Comparison of ENCODE assay signal across 8 cellular contexts in genomic region chr14:77459072-77459723, GRCh38. TPM values are rescaled to one million over a fixed set of nuclear protein-coding genes. Genes with fewer than 3 reads are reported as not detected.
DNase-seq lines count a peak whose midpoint lies in the region; ATAC-seq, FAIRE-seq and TF ChIP-seq lines count a peak whose summit lies in the region.

No MANE protein-coding gene starts in this region.

- H3K4me3 ChIP-seq in SJSA1 (peak overlapping the region; percentile 72), right atrium auricular region (peak overlapping the region; percentile 74 to 82), psoas muscle (peak overlapping the region; percentile 99), aorta (ENCODE audit: low read length in 2 of 2) (peak overlapping the region; percentile 70 to 89)

- no peak for TF ChIP-seq EP300 in Ishikawa (IDR thresholded peaks at IDR 0.05; ENCODE audit: borderline replicate concordance)

- no peak for FAIRE-seq in D721Med (lab: Jason Lieb, UNC)

- no peaks in the 10 kb centered on the region for H3K27me3 ChIP-seq in SJSA1 (replicated peaks)
- H3K27me3 ChIP-seq in right atrium auricular region, result no peaks in the 10 kb centered on the region
- H3K27me3 ChIP-seq in psoas muscle (ENCODE audit: insufficient read depth in 3 of 3, low read length in 2 of 3), result no peaks in the 10 kb centered on the region
- no peaks in the 10 kb centered on the region for H3K27me3 ChIP-seq in aorta (ENCODE audit: control insufficient read depth in 1 of 2, insufficient read depth in 2 of 2, low read length in 1 of 2)

- ATAC-seq in activated naive CD4-positive, alpha-beta T cell treated with anti-CD3 and anti-CD28 coated beads, Interleukin-2, amount 50 U/mL, for 72 hours, result no peak
- ATAC-seq in psoas muscle (no peak), aorta (ENCODE audit: low FRiP score) (no peak), HG03196 (IDR thresholded peaks at IDR 0.05; ENCODE audit: unreplicated experiment) (no peak)

- TF ChIP-seq CTCF in D721Med (IDR thresholded peaks at IDR 0.05; ENCODE audit: insufficient read depth, missing control alignments) (peak; percentile 73), right atrium auricular region (IDR thresholded peaks at IDR 0.05) (peak; percentile 22 to 63), psoas muscle (IDR thresholded peaks at IDR 0.05) (peak; percentile 52)

- H3K9me3 ChIP-seq in SJSA1 (replicated peaks) (no peaks in the 10 kb centered on the region), right atrium auricular region (no peaks in the 10 kb centered on the region), psoas muscle (no peaks in the 10 kb centered on the region), aorta (ENCODE audit: control insufficient read depth, low read length) (no peaks in the 10 kb centered on the region)

- H3K27ac ChIP-seq in SJSA1, result no peak overlapping the region
- H3K27ac ChIP-seq in right atrium auricular region, result no peak overlapping the region
- peak overlapping the region; percentile 85 for H3K27ac ChIP-seq in psoas muscle
- H3K27ac ChIP-seq in aorta (ENCODE audit: low read depth in 1 of 2, low read length in 2 of 2), result no peak overlapping the region

- H3K9me3 Mint-ChIP-seq in activated naive CD4-positive, alpha-beta T cell treated with anti-CD3 and anti-CD28 coated beads, Interleukin-2, amount 50 U/mL, for 72 hours, result no peaks in the 10 kb centered on the region

- intact Hi-C loops in psoas muscle (cut with DNase I), result loop anchor here (5.0 to 10.0 kb wide), 5 partner anchors 82 to 248 kb away; partner anchors contain the start of genes ALKBH1 (in 2 of the 2), GSTZ1 (in 2 of the 2), POMT2 (in 2 of the 2) and SLIRP (in 2 of the 2)
- intact Hi-C loops in aorta (cut with DNase I), result loop anchor here (2.0 to 10.0 kb wide), 6 partner anchors 88 to 248 kb away; partner anchors contain the start of genes GSTZ1 (in 2 of the 2), POMT2 (in 2 of the 2), SPTLC2 (in 2 of the 2) and ALKBH1 (in 1 of the 2)

- peaks cover 49 to 52% of the 10 kb centered on the region in 2 donors for H3K36me3 Mint-ChIP-seq in activated naive CD4-positive, alpha-beta T cell treated with anti-CD3 and anti-CD28 coated beads, Interleukin-2, amount 50 U/mL, for 72 hours

- peak overlapping the region; percentile 93 to 100 for H3K27ac Mint-ChIP-seq in activated naive CD4-positive, alpha-beta T cell treated with anti-CD3 and anti-CD28 coated beads, Interleukin-2, amount 50 U/mL, for 72 hours

- 37 to 43% (median 39%) methylated on average over 13 of the region's 13 CpGs for WGBS in psoas muscle, 3 donors
- WGBS in aorta, 2 donors, result 30 to 34% methylated on average over 13 of the region's 13 CpGs

- DNase-seq in D721Med (ENCODE audit: insufficient read length, low spot score) (no peak), SJSA1 (ENCODE audit: low read depth in 1 of 2, low spot score in 2 of 2) (peak; percentile 36 to 56), right atrium auricular region (ENCODE audit: low spot score) (peak; percentile 73), psoas muscle (peak in 1 of 2 donors; percentile 28), aorta (peak in 1 of 2 donors; percentile 60)
- DNase-seq in activated naive CD4-positive, alpha-beta T cell treated with anti-CD3 and anti-CD28 coated beads, Interleukin-2, amount 50 U/mL, for 72 hours (ENCODE audit: low spot score in 2 of 2), result peak in 1 of 2 donors; percentile 79

- H3K36me3 ChIP-seq in SJSA1, result peaks cover 51% of the 10 kb centered on the region
- H3K36me3 ChIP-seq in right atrium auricular region, result peaks cover 46% of the 10 kb centered on the region
- peaks cover 8 to 49% of the 10 kb centered on the region in 2 donors for H3K36me3 ChIP-seq in psoas muscle (ENCODE audit: insufficient read depth in 1 of 2, low read depth in 1 of 2)
- H3K36me3 ChIP-seq in aorta (ENCODE audit: control insufficient read depth in 1 of 2, insufficient read depth in 2 of 2, low read length in 1 of 2), result peaks cover 6 to 7% of the 10 kb centered on the region in 2 donors

- peaks cover 12% of the 10 kb centered on the region for H3K4me1 ChIP-seq in SJSA1 (replicated peaks)
- H3K4me1 ChIP-seq in right atrium auricular region, result peaks cover 0 to 21% of the 10 kb centered on the region in 2 donors
- H3K4me1 ChIP-seq in psoas muscle, result peaks cover 20% of the 10 kb centered on the region
- H3K4me1 ChIP-seq in aorta (ENCODE audit: control insufficient read depth in 1 of 2, insufficient read depth in 2 of 2, low read length in 2 of 2), result no peaks in the 10 kb centered on the region

- TF ChIP-seq RAD21 in Ishikawa (IDR thresholded peaks at IDR 0.05; ENCODE audit: low read depth), result peak; percentile 67

TF ChIP-seq in Ishikawa, 13 proteins besides CTCF, POLR2A, EP300 and RAD21:
- TF ChIP-seq YY1 (IDR thresholded peaks at IDR 0.05; ENCODE audit: low read depth) (no peak), TEAD4 (IDR thresholded peaks at IDR 0.05) (no peak), TAF1 (IDR thresholded peaks at IDR 0.05; ENCODE audit: low read depth) (no peak), USF1 (IDR thresholded peaks at IDR 0.05) (no peak)

RNA-seq across cellular contexts. Expression of gene AHSA1, which starts 1.3 kb away (rescaled TPM):
- 145 and 177 TPM in 2 replicates for total RNA-seq in SJSA1 (2014; rRNA removed; shearing (Covaris generic))
- 100 to 1,000 TPM; 192 to 295 TPM for total RNA-seq in activated naive CD4-positive, alpha-beta T cell treated with anti-CD3 and anti-CD28 coated beads, Interleukin-2, amount 50 U/mL, for 72 hours
- 100 to 1,000 TPM; 105 to 122 TPM for total RNA-seq in right atrium auricular region
- total RNA-seq in psoas muscle, result 100 to 1,000 TPM; 180 to 271 (median 189) TPM
- polyA plus RNA-seq in psoas muscle, result 100 to 1,000 TPM; 206 to 246 (median 207) TPM
- 100 to 1,000 TPM in 1 of 2 donors, 10 to 100 TPM in 1; 66.5 to 110 TPM for total RNA-seq in aorta
- polyA plus RNA-seq in aorta, result 10 to 100 TPM; 77.2 to 93.7 TPM

RNA-seq across cellular contexts. Expression of gene VIPAS39, which starts 1.8 kb away (rescaled TPM):
- total RNA-seq in SJSA1 (2014; rRNA removed; shearing (Covaris generic)), result 12.7 and 14.3 TPM in 2 replicates
- 10 to 100 TPM; 14.7 to 21.5 TPM for total RNA-seq in activated naive CD4-positive, alpha-beta T cell treated with anti-CD3 and anti-CD28 coated beads, Interleukin-2, amount 50 U/mL, for 72 hours
- total RNA-seq in right atrium auricular region (10 to 100 TPM; 10.9 to 13.0 TPM), psoas muscle (10 to 100 TPM in 3 of 4 donors, 1 to 10 TPM in 1; 9.6 to 13.5 (median 11.7) TPM), aorta (10 to 100 TPM; 13.4 to 17.0 TPM)
- polyA plus RNA-seq in psoas muscle (10 to 100 TPM in 2 of 3 donors, 1 to 10 TPM in 1; 9.8 to 22.2 (median 15.2) TPM), aorta (10 to 100 TPM in 1 of 2 donors, 1 to 10 TPM in 1; 6.1 to 17.3 TPM)

RNA-seq across cellular contexts. Expression of gene NOXRED1, which starts 35.9 kb away (rescaled TPM):
- not detected in 2 replicates for total RNA-seq in SJSA1 (2014; rRNA removed; shearing (Covaris generic))
- total RNA-seq in activated naive CD4-positive, alpha-beta T cell treated with anti-CD3 and anti-CD28 coated beads, Interleukin-2, amount 50 U/mL, for 72 hours, result under 1 TPM; 0.47 to 0.87 TPM
- not detected for total RNA-seq in right atrium auricular region
- under 1 TPM in 3 of 4 donors, not detected in 1; 0.21 to 0.32 (median 0.26) TPM for total RNA-seq in psoas muscle
- under 1 TPM; 0.13 to 0.34 (median 0.22) TPM for polyA plus RNA-seq in psoas muscle
- 1 to 10 TPM in 1 of 2 donors, under 1 TPM in 1; 0.32 to 1.0 TPM for total RNA-seq in aorta
- under 1 TPM in 1 of 2 donors, not detected in 1; 0.13 TPM for polyA plus RNA-seq in aorta

RNA-seq across cellular contexts. Expression of gene ISM2, which starts 39.4 kb away (rescaled TPM):
- total RNA-seq in SJSA1 (2014; rRNA removed; shearing (Covaris generic)), result not detected in 2 replicates
- total RNA-seq in activated naive CD4-positive, alpha-beta T cell treated with anti-CD3 and anti-CD28 coated beads, Interleukin-2, amount 50 U/mL, for 72 hours, result 1 to 10 TPM in 1 of 2 donors, not detected in 1; 1.0 TPM
- total RNA-seq in right atrium auricular region (under 1 TPM; 0.48 to 0.94 TPM), psoas muscle (not detected), aorta (under 1 TPM in 1 of 2 donors, not detected in 1; 0.39 TPM)
- polyA plus RNA-seq in psoas muscle (under 1 TPM in 1 of 3 donors, not detected in 2; 0.04 TPM), aorta (not detected)
